Comparison of ENCODE assay signal across 8 cellular contexts in the genomic region with DNA sequence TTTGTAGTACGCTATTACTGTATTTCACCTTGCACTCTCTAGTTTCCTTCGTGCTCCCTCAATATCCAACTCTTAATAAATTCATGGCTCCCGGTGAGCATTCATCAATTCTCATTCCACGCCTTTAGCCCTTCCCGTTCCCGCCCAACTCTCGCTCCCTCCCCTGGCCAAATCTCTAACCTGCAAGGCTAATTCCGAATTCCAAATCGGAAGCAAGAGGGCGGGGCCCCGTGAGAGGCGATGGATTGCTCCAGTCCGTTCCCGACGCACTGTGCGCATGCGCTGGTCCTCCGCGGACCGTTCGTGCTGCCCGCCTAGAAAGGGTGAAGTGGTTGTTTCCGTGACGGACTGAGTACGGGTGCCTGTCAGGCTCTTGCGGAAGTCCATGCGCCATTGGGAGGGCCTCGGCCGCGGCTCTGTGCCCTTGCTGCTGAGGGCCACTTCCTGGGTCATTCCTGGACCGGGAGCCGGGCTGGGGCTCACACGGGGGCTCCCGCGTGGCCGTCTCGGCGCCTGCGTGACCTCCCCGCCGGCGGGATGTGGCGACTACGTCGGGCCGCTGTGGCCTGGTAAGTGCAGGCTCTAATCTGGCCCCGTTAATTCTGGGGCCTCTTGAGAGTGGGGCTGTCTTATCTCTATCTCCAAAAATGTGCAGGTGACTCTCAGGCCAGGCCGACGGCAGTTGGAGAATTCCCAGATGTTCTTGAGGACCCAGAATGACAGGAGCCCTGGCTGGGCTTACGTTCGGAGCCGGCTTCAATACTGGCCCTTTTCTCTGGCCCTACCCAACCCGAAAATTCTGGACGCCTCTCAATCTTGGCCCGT. TPM values are rescaled to one million over a fixed set of nuclear protein-coding genes. Genes with fewer than 3 reads are reported as not detected.
DNase-seq lines count a peak whose midpoint lies in the region; ATAC-seq and TF ChIP-seq lines count a peak whose summit lies in the region.

A gene with protein sequence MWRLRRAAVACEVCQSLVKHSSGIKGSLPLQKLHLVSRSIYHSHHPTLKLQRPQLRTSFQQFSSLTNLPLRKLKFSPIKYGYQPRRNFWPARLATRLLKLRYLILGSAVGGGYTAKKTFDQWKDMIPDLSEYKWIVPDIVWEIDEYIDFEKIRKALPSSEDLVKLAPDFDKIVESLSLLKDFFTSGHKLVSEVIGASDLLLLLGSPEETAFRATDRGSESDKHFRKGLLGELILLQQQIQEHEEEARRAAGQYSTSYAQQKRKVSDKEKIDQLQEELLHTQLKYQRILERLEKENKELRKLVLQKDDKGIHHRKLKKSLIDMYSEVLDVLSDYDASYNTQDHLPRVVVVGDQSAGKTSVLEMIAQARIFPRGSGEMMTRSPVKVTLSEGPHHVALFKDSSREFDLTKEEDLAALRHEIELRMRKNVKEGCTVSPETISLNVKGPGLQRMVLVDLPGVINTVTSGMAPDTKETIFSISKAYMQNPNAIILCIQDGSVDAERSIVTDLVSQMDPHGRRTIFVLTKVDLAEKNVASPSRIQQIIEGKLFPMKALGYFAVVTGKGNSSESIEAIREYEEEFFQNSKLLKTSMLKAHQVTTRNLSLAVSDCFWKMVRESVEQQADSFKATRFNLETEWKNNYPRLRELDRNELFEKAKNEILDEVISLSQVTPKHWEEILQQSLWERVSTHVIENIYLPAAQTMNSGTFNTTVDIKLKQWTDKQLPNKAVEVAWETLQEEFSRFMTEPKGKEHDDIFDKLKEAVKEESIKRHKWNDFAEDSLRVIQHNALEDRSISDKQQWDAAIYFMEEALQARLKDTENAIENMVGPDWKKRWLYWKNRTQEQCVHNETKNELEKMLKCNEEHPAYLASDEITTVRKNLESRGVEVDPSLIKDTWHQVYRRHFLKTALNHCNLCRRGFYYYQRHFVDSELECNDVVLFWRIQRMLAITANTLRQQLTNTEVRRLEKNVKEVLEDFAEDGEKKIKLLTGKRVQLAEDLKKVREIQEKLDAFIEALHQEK (plus strand): TSS at position 368 of the 825 bp plus-strand sequence. CDS start 170 bp downstream, at position 538.

- peak within 1 kb of the TSS; percentile 85 for H3K9ac ChIP-seq in Loucy (ENCODE audit: low read depth, low read length, poor library complexity, severe bottlenecking)

- H3F3A ChIP-seq in Loucy (ENCODE audit: low read depth) = no peaks in the 10 kb centered on the region

- no peaks in the 10 kb centered on the region; the same call in 1 of the 2 replicates for H3K27me3 ChIP-seq in H7 (ENCODE audit: control insufficient read depth, insufficient read depth, low read length)
- no peaks in the 10 kb centered on the region for H3K27me3 ChIP-seq in Loucy (ENCODE audit: insufficient read depth, low read length, poor library complexity, severe bottlenecking)

- DNase-seq in ELF-1 (ENCODE audit: low read depth, low spot score) = peak; percentile 99
- DNase-seq in H7 = peak; percentile 90
- DNase-seq in activated T-helper 9 cell treated with anti-CD3 and anti-CD28 coated beads, Interleukin-2, amount 50 U/mL, for 16 hours (ENCODE audit: low read depth) = peak; percentile 85
- DNase-seq in fibroblast of peridontal ligament (ENCODE audit: extremely low read depth) = peak; percentile 99
- DNase-seq in natural killer cell treated with Interleukin-12 subunit alpha and Interleukin-12 subunit beta and Interleukin-15 and Interleukin-18, amount 100 ng/mL, for 72 hours (ENCODE audit: low spot score) = peak; percentile 97
- DNase-seq in stimulated activated naive CD8-positive, alpha-beta T cell treated with anti-CD3 and anti-CD28 coated beads, Interleukin-15, Interleukin-2, amounts not matched to agents 100 U/mL and 50 U/mL, for 24 hours = peak; percentile 93

- peak within 1 kb of the TSS; percentile 95 to 97 for H3K27ac Mint-ChIP-seq in natural killer cell treated with Interleukin-12 subunit alpha and Interleukin-12 subunit beta and Interleukin-15 and Interleukin-18, amount 100 ng/mL, for 72 hours

- H2AFZ ChIP-seq in Loucy (ENCODE audit: low read length) = peak within 1 kb of the TSS; percentile 81

- H3K27me3 Mint-ChIP-seq in natural killer cell treated with Interleukin-12 subunit alpha and Interleukin-12 subunit beta and Interleukin-15 and Interleukin-18, amount 100 ng/mL, for 72 hours = no peaks in the 10 kb centered on the region

- H3K36me3 ChIP-seq in H7 (replicated peaks; ENCODE audit: control insufficient read depth, insufficient read depth, low read length) = no peaks in the 10 kb centered on the region; the same call in 1 of the 2 replicates
- no peaks in the 10 kb centered on the region for H3K36me3 ChIP-seq in Loucy (ENCODE audit: insufficient read depth, low read length)

- peaks cover 16% of the 10 kb centered on the region for H3K36me3 Mint-ChIP-seq in natural killer cell treated with Interleukin-12 subunit alpha and Interleukin-12 subunit beta and Interleukin-15 and Interleukin-18, amount 100 ng/mL, for 72 hours

- no peaks in the 10 kb centered on the region for H3K9me3 ChIP-seq in Loucy (ENCODE audit: insufficient read depth, low read depth, low read length)

- peaks cover 67% of the 10 kb centered on the region for H3K79me2 ChIP-seq in Loucy (ENCODE audit: insufficient read depth, low read length)

- no peak; the same call in 1 of the 2 replicates for TF ChIP-seq CTCF in Loucy (conservative IDR thresholded peaks at IDR 0.05; ENCODE audit: low read length)

- peak within 1 kb of the TSS; percentile 81 for H3K4me2 ChIP-seq in Loucy (ENCODE audit: low read depth, low read length, poor library complexity, severe bottlenecking)

- H3K4me3 Mint-ChIP-seq in natural killer cell treated with Interleukin-12 subunit alpha and Interleukin-12 subunit beta and Interleukin-15 and Interleukin-18, amount 100 ng/mL, for 72 hours = peak within 1 kb of the TSS; percentile 98

- peak; percentile 83 for TF ChIP-seq POLR2A in Raji (IDR thresholded peaks at IDR 0.05; ENCODE audit: insufficient read depth, low read depth, low read length)

- peak; percentile 98 to 99 for ATAC-seq in natural killer cell treated with Interleukin-12 subunit alpha and Interleukin-12 subunit beta and Interleukin-15 and Interleukin-18, amount 100 ng/mL, for 72 hours
- ATAC-seq in stimulated activated naive CD8-positive, alpha-beta T cell treated with anti-CD3 and anti-CD28 coated beads, Interleukin-15, Interleukin-2, amounts not matched to agents 100 U/mL and 50 U/mL, for 24 hours = peak; percentile 96

- no peaks in the 10 kb centered on the region for H3K9me2 ChIP-seq in Loucy (replicated peaks; ENCODE audit: low read depth, low read length)

- peak within 1 kb of the TSS; percentile 81 for H3K4me3 ChIP-seq in H7 (ENCODE audit: insufficient read depth, low read depth, low read length)
- peak within 1 kb of the TSS; percentile 93 for H3K4me3 ChIP-seq in Loucy (ENCODE audit: low read length, poor library complexity, severe bottlenecking)

- peaks cover 20 to 45% of the 10 kb centered on the region in 2 donors for H3K4me1 Mint-ChIP-seq in natural killer cell treated with Interleukin-12 subunit alpha and Interleukin-12 subunit beta and Interleukin-15 and Interleukin-18, amount 100 ng/mL, for 72 hours (ENCODE audit: low read depth in 2 of 2)

- H3K9me3 Mint-ChIP-seq in natural killer cell treated with Interleukin-12 subunit alpha and Interleukin-12 subunit beta and Interleukin-15 and Interleukin-18, amount 100 ng/mL, for 72 hours = no peaks in the 10 kb centered on the region

- H4K20me1 ChIP-seq in Loucy (ENCODE audit: insufficient read depth, low read length, poor library complexity, severe bottlenecking) = peaks cover 29% of the 10 kb centered on the region

- H3K4me1 ChIP-seq in Loucy (ENCODE audit: insufficient read depth, low read length, poor library complexity, severe bottlenecking) = peaks cover 50% of the 10 kb centered on the region

RNA-seq across cellular contexts. Expression of the gene that starts here (rescaled TPM):
- 63.0 and 82.0 TPM in 2 replicates for total RNA-seq in H7 (2014; rRNA removed; shearing (Covaris generic))
- 10 to 100 TPM; 62.3 to 84.6 TPM for total RNA-seq in natural killer cell treated with Interleukin-12 subunit alpha and Interleukin-12 subunit beta and Interleukin-15 and Interleukin-18, amount 100 ng/mL, for 72 hours

Comparison
In these comparisons a context has a peak if more than half of its experiments do, and no peak if none do; other contexts are left out.
1. Peak in every context shown above with its lines: DNase-seq, ATAC-seq and H3K4me3 ChIP-seq.